ENCODE assay signal across 8 cellular contexts in genomic region chr20:1328680-1329330, GRCh38. TPM values are rescaled to one million over a fixed set of nuclear protein-coding genes. Genes with fewer than 3 reads are reported as not detected.
A peak's percentile ranks its signal among the peaks of the same experiment; 100 is the strongest.
DNase-seq lines count a peak whose midpoint lies in the region; ATAC-seq and TF ChIP-seq lines count a peak whose summit lies in the region.

Gene SDCBP2, minus strand, starts transcription at chr20:1329139. Its CDS starts 8,723 bp downstream, at chr20:1320416.

- H3K4me1 ChIP-seq in Loucy (ENCODE audit: insufficient read depth, low read length, poor library complexity, severe bottlenecking) = peaks cover 53% of the 10 kb centered on the region
- peaks cover 6% of the 10 kb centered on the region for H3K4me1 ChIP-seq in colonic mucosa

- no peaks in the 10 kb centered on the region for H3K9me2 ChIP-seq in Loucy (replicated peaks; ENCODE audit: low read depth, low read length)

- H3K4me2 ChIP-seq in Loucy (ENCODE audit: low read depth, low read length, poor library complexity, severe bottlenecking) = peak within 1 kb of the TSS; percentile 98

- H3K9me3 Mint-ChIP-seq in CD14-positive monocyte = peaks cover 0 to 2% (median 0%) of the 10 kb centered on the region in 7 donors
- H3K9me3 Mint-ChIP-seq in nephron progenitor cell = no peaks in the 10 kb centered on the region

- TF ChIP-seq CTCF in CD14-positive monocyte (IDR thresholded peaks at IDR 0.05) = no peak
- TF ChIP-seq CTCF in Loucy (conservative IDR thresholded peaks at IDR 0.05; ENCODE audit: low read length) = no peak
- TF ChIP-seq CTCF in colonic mucosa (IDR thresholded peaks at IDR 0.05) = no peak
- no peak for TF ChIP-seq CTCF in nephron progenitor cell (IDR thresholded peaks at IDR 0.05)

- DNase-seq in CD14-positive monocyte (ENCODE audit: low spot score) = no peak
- peak; percentile 94 for DNase-seq in colonic mucosa
- DNase-seq in nephron progenitor cell = no peak
- no peak for DNase-seq in GDM1 (lab: John Stamatoyannopoulos, UW)
- DNase-seq in NK-92 treated with Interleukin-12 subunit alpha and Interleukin-12 subunit beta, amount 100 ng/mL, for 24 hours (lab: John Stamatoyannopoulos, UW) = no peak

- H3K9ac ChIP-seq in Loucy (ENCODE audit: low read depth, low read length, poor library complexity, severe bottlenecking) (peak within 1 kb of the TSS; percentile 99), colonic mucosa (ENCODE audit: low read depth in 2 of 2, low read length in 2 of 2) (peak within 1 kb of the TSS; percentile 78 to 93)

- H3K4me3 Mint-ChIP-seq in CD14-positive monocyte = no peak within 1 kb of the TSS
- peak within 1 kb of the TSS; percentile 60 for H3K4me3 Mint-ChIP-seq in nephron progenitor cell

- H3K36me3 ChIP-seq in Loucy (ENCODE audit: insufficient read depth, low read length) = no peaks in the 10 kb centered on the region
- H3K36me3 ChIP-seq in colonic mucosa = no peaks in the 10 kb centered on the region

- H4K20me1 ChIP-seq in Loucy (ENCODE audit: insufficient read depth, low read length, poor library complexity, severe bottlenecking) = no peaks in the 10 kb centered on the region

- no peak for ATAC-seq in HG02884 (IDR thresholded peaks at IDR 0.05; ENCODE audit: unreplicated experiment)
- no peak for ATAC-seq in GM19023 (IDR thresholded peaks at IDR 0.05; ENCODE audit: unreplicated experiment)

- no peaks in the 10 kb centered on the region for H3F3A ChIP-seq in Loucy (ENCODE audit: low read depth)

- no peaks in the 10 kb centered on the region for H3K27me3 ChIP-seq in Loucy (ENCODE audit: insufficient read depth, low read length, poor library complexity, severe bottlenecking)
- H3K27me3 ChIP-seq in colonic mucosa = no peaks in the 10 kb centered on the region

- intact Hi-C loops in CD14-positive monocyte (cut with micrococcal nuclease) = loop anchor here (5.0 kb wide), 1 partner anchor 48 kb away; no protein-coding TSS in a partner anchor
- intact Hi-C loops in colonic mucosa (cut with DNase I) = loop anchor here (5.0 kb wide), 1 partner anchor 63 kb away; the partner anchor contains the start of gene FKBP1A

- H3K4me1 Mint-ChIP-seq in CD14-positive monocyte = peaks cover 23% of the 10 kb centered on the region
- peaks cover 12% of the 10 kb centered on the region for H3K4me1 Mint-ChIP-seq in nephron progenitor cell

- peaks cover 31% of the 10 kb centered on the region for H3K79me2 ChIP-seq in Loucy (ENCODE audit: insufficient read depth, low read length)

- H2AFZ ChIP-seq in Loucy (ENCODE audit: low read length) = no peak within 1 kb of the TSS

- H3K27ac Mint-ChIP-seq in CD14-positive monocyte (peak within 1 kb of the TSS in 6 of 7 donors; percentile 27 to 82 (median 60)), nephron progenitor cell (peak within 1 kb of the TSS; percentile 80)

- H3K9me3 ChIP-seq in Loucy (ENCODE audit: insufficient read depth, low read depth, low read length) (no peaks in the 10 kb centered on the region), colonic mucosa (no peaks in the 10 kb centered on the region)

- H3K4me3 ChIP-seq in Loucy (ENCODE audit: low read length, poor library complexity, severe bottlenecking) (no peak within 1 kb of the TSS), colonic mucosa (peak within 1 kb of the TSS; percentile 70)

- H3K27me3 Mint-ChIP-seq in CD14-positive monocyte (ENCODE audit: low read depth in 3 of 3) (no peaks in the 10 kb centered on the region), nephron progenitor cell (ENCODE audit: low read depth, poor library complexity) (peaks cover 2% of the 10 kb centered on the region)

- peak within 1 kb of the TSS; percentile 97 for H3K27ac ChIP-seq in colonic mucosa

- H3K36me3 Mint-ChIP-seq in CD14-positive monocyte (peaks cover 22 to 28% of the 10 kb centered on the region in 2 donors), nephron progenitor cell (ENCODE audit: low read depth) (peaks cover 36% of the 10 kb centered on the region)

RNA-seq across cellular contexts. Expression of gene SDCBP2, which starts in this region (rescaled TPM):
- under 1 TPM; 0.69 to 0.71 TPM for polyA plus RNA-seq in CD14-positive monocyte
- 100 to 1,000 TPM; 202 to 345 TPM for total RNA-seq in colonic mucosa
